11 cellular contexts compared by ENCODE assay signal in genomic region chr3:189652042-189652441, GRCh38. TPM values are rescaled to one million over a fixed set of nuclear protein-coding genes. Genes with fewer than 3 reads are reported as not detected.
A peak's percentile ranks its signal among the peaks of the same experiment; 100 is the strongest.
DNase-seq lines count a peak whose midpoint lies in the region; ATAC-seq and TF ChIP-seq lines count a peak whose summit lies in the region.
"Had no signal": no experiment of that assay in that cellular context is flagged by ENCODE, and none has a peak within 500 bp of the region (broad histone marks: within the 10 kb centered on the region; RNA-seq: fewer than 3 reads in every experiment).

No MANE protein-coding gene starts in this region.

- ATAC-seq in HG02642 (IDR thresholded peaks at IDR 0.05; ENCODE audit: poor library complexity, unreplicated experiment), result no peak
- ATAC-seq in HG02588 (IDR thresholded peaks at IDR 0.05; ENCODE audit: unreplicated experiment), result no peak

- peak; percentile 25 for DNase-seq in activated CD4-positive, alpha-beta T cell treated with anti-CD3 and anti-CD28 coated beads for 48 hours
- DNase-seq in activated CD4-positive, alpha-beta T cell treated with anti-CD3 and anti-CD28 coated beads, Interleukin-2, amount 50 U/mL, for 48 hours, result no peak
- peak; percentile 22 for DNase-seq in colonic mucosa
- no peak for DNase-seq in osteocyte (ENCODE audit: extremely low spot score, unreplicated experiment)
- no peak for DNase-seq in SHP77 treated with DMSO at 0.1 percent for 48 hours (lab: John Stamatoyannopoulos, UW)
- DNase-seq: uterus had no signal

- no peak overlapping the region for H3K27ac Mint-ChIP-seq in osteocyte (ENCODE audit: unreplicated experiment)
- H3K27ac Mint-ChIP-seq: CD14-positive monocyte had no signal

- no peaks in the 10 kb centered on the region for H4K20me1 ChIP-seq in KMS-11 (ENCODE audit: insufficient read depth)

- H3K4me3 ChIP-seq in KMS-11 (IDR thresholded peaks at IDR 0.05; ENCODE audit: insufficient read depth, low read depth, low read length) (no peak overlapping the region), colonic mucosa (no peak overlapping the region)
- H3K4me3 ChIP-seq: lung, uterus had no signal

- no peak overlapping the region for H3K4me2 ChIP-seq in KMS-11

- no peaks in the 10 kb centered on the region for H3K79me2 ChIP-seq in KMS-11 (ENCODE audit: insufficient read depth, low read depth)

- TF ChIP-seq CTCF in KMS-11 (conservative IDR thresholded peaks at IDR 0.05; ENCODE audit: low read depth, low read length) (peak; percentile 59), colonic mucosa (IDR thresholded peaks at IDR 0.05) (peak; percentile 29), osteocyte (IDR thresholded peaks at IDR 0.05) (peak; percentile 38)

- H3K27me3 ChIP-seq in KMS-11 (ENCODE audit: insufficient read depth, low read depth) (no peaks in the 10 kb centered on the region), colonic mucosa (no peaks in the 10 kb centered on the region)
- H3K27me3 ChIP-seq: uterus had no signal

- H3K4me1 ChIP-seq in KMS-11 (ENCODE audit: low read depth, poor library complexity, severe bottlenecking) (no peaks in the 10 kb centered on the region), colonic mucosa (no peaks in the 10 kb centered on the region)
- H3K4me1 ChIP-seq: uterus had no signal

- intact Hi-C loops in colonic mucosa (cut with DNase I), result loop anchor here (10.0 kb wide), 1 partner anchor 293 kb away; no protein-coding TSS in a partner anchor

- no peaks in the 10 kb centered on the region for H3K4me1 Mint-ChIP-seq in osteocyte (ENCODE audit: unreplicated experiment)

- no peak overlapping the region for H3K9ac ChIP-seq in KMS-11
- H3K9ac ChIP-seq in colonic mucosa (ENCODE audit: low read depth in 2 of 2, low read length in 2 of 2), result no peak overlapping the region

- no peaks in the 10 kb centered on the region for H3K27me3 Mint-ChIP-seq in osteocyte (ENCODE audit: unreplicated experiment)

- no peak overlapping the region for H2AFZ ChIP-seq in KMS-11 (ENCODE audit: low read depth)

- peaks cover 31% of the 10 kb centered on the region for H3K9me3 Mint-ChIP-seq in osteocyte (ENCODE audit: unreplicated experiment)

- H3K36me3 ChIP-seq in KMS-11 (ENCODE audit: insufficient read depth) (no peaks in the 10 kb centered on the region), colonic mucosa (no peaks in the 10 kb centered on the region)
- H3K36me3 ChIP-seq: uterus had no signal

- peaks cover 11% of the 10 kb centered on the region for H3K36me3 Mint-ChIP-seq in osteocyte (ENCODE audit: unreplicated experiment)
- H3K36me3 Mint-ChIP-seq: CD14-positive monocyte had no signal

- H3K27ac ChIP-seq in KMS-11, result no peak overlapping the region
- no peak overlapping the region for H3K27ac ChIP-seq in colonic mucosa
- H3K27ac ChIP-seq: uterus had no signal

- H3K9me3 ChIP-seq in colonic mucosa, result no peaks in the 10 kb centered on the region

- H3K4me3 Mint-ChIP-seq in osteocyte (ENCODE audit: unreplicated experiment), result no peak overlapping the region
- H3K4me3 Mint-ChIP-seq: CD14-positive monocyte had no signal

RNA-seq across cellular contexts. Expression of gene TP63, which starts 20.9 kb away (rescaled TPM):
- total RNA-seq in colonic mucosa (not detected), osteocyte (0.16 and 0.29 TPM in 2 replicates)

Comparison
In these comparisons a context has a peak if more than half of its experiments do, and no peak if none do; other contexts are left out.
1. DNase-seq: peak in activated CD4-positive, alpha-beta T cell treated with anti-CD3 and anti-CD28 coated beads for 48 hours (single experiment) and colonic mucosa (single experiment); none in activated CD4-positive, alpha-beta T cell treated with anti-CD3 and anti-CD28 coated beads, Interleukin-2, amount 50 U/mL, for 48 hours (0 of 2), osteocyte (single experiment) and SHP77 treated with DMSO at 0.1 percent for 48 hours (single experiment).
2. Peak in every context shown above with its lines, with median percentiles within 50 percentile points of each other: CTCF ChIP-seq.